8 cellular contexts compared by ENCODE assay signal in the genomic region with DNA sequence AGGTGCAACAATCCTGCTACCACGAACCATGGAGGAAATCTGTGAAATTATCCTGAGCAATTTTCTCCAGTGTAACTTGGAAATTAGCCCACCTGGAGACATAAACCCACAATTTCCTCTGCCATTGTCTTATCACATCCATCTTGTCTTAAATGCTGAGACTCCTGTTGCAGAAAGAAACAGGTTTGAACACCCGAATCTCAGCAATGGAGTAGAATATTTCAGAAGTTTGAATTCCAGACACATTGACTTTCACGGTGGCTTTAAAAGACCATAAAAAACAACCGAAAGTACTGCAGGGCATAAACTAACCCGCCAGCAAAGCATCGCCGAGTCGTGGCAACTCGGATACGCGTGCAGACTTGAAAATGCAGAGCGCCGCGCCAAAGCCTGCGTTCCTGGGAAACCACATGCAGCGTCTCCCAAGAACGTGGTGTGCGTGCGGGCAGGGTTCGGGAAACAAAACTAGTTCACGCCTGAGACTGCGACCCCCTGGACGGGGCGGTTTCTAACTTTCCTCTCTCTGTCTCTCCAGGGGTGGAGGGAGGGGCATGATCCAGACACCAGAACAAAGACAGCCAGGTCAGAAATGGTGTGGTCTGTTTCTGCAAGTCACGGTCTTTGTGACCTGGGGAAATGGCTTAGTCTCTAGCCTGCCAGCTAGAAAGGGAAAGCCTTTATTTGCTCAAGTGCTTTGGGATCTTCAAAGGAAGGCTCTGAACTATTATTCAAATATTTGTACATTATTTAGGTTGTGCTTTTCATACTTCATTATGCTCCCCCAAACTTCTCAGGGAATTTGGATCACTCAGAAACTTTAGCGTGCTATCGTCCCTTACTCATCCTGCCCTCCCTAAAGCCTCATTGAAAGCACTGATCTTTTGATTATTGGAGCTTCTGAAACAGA. TPM values are rescaled to one million over a fixed set of nuclear protein-coding genes. Genes with fewer than 3 reads are reported as not detected.
DNase-seq lines count a peak whose midpoint lies in the region; ATAC-seq and TF ChIP-seq lines count a peak whose summit lies in the region.

No MANE protein-coding gene starts in this region.

- TF ChIP-seq RAD21 in liver (IDR thresholded peaks at IDR 0.05) = no peak

- 8% methylated on average over 27 of the region's 27 CpGs for WGBS in liver

- H3K27me3 ChIP-seq in colonic mucosa (no peaks in the 10 kb centered on the region), liver (ENCODE audit: control insufficient read depth in 4 of 4, insufficient read depth in 4 of 4, low read length in 3 of 4) (no peaks in the 10 kb centered on the region)

- H3K4me1 ChIP-seq in colonic mucosa (peaks cover 4% of the 10 kb centered on the region), liver (ENCODE audit: control insufficient read depth in 4 of 4, insufficient read depth in 4 of 4, low read length in 3 of 4) (peaks cover 0 to 11% (median 7%) of the 10 kb centered on the region in 4 donors)

- H3K9me3 ChIP-seq in colonic mucosa = no peaks in the 10 kb centered on the region
- no peaks in the 10 kb centered on the region for H3K9me3 ChIP-seq in liver (ENCODE audit: control insufficient read depth in 4 of 4, low read length in 3 of 4)

- H3K4me3 ChIP-seq in colonic mucosa (peak overlapping the region; percentile 16), liver (ENCODE audit: low read depth in 1 of 3, low read length in 3 of 3) (peak overlapping the region; percentile 15 to 49 (median 46))

- no peaks in the 10 kb centered on the region for H3K36me3 ChIP-seq in colonic mucosa
- H3K36me3 ChIP-seq in liver (ENCODE audit: control insufficient read depth in 4 of 4, insufficient read depth in 3 of 4, low read depth in 1 of 4, low read length in 3 of 4) = no peaks in the 10 kb centered on the region

- TF ChIP-seq CTCF in colonic mucosa (IDR thresholded peaks at IDR 0.05) (no peak), liver (IDR thresholded peaks at IDR 0.05; ENCODE audit: low read depth, low read length, missing input control) (no peak)

- peak; percentile 43 to 48 for DNase-seq in NCI-H524 (lab: John Stamatoyannopoulos, UW)
- DNase-seq in NCI-H524 treated with DMSO at 0.1 percent for 48 hours (lab: John Stamatoyannopoulos, UW) = no peak
- DNase-seq in NCI-H2227 treated with DMSO at 0.1 percent for 48 hours (lab: John Stamatoyannopoulos, UW) = peak; percentile 10
- peak; percentile 44 for DNase-seq in colonic mucosa
- peak; percentile 57 for DNase-seq in superior temporal gyrus (ENCODE audit: extremely low spot score)
- DNase-seq in KG1 (lab: John Stamatoyannopoulos, UW) = no peak

- H3K27ac ChIP-seq in colonic mucosa (no peak overlapping the region), liver (ENCODE audit: low read depth in 1 of 2, low read length in 2 of 2) (no peak overlapping the region)

- intact Hi-C loops in colonic mucosa (cut with DNase I) = loop anchor here (10.0 kb wide), 1 partner anchor 60 kb away; no protein-coding TSS in a partner anchor

- ATAC-seq in GM21786 (IDR thresholded peaks at IDR 0.05; ENCODE audit: unreplicated experiment) = no peak

- H3K9ac ChIP-seq in colonic mucosa (ENCODE audit: low read depth in 2 of 2, low read length in 2 of 2) = peak overlapping the region in 1 of 2 donors; percentile 14
- no peak overlapping the region for H3K9ac ChIP-seq in liver (ENCODE audit: low read depth in 1 of 2, low read length in 2 of 2)

TF ChIP-seq in liver, 16 proteins besides CTCF, POLR2A, EP300 and RAD21:
- TF ChIP-seq HNF4G (IDR thresholded peaks at IDR 0.05) = no peak
- TF ChIP-seq NR2F2 (IDR thresholded peaks at IDR 0.05) = no peak
- no peak for TF ChIP-seq JUND (IDR thresholded peaks at IDR 0.05)
- TF ChIP-seq, protein P1, sequence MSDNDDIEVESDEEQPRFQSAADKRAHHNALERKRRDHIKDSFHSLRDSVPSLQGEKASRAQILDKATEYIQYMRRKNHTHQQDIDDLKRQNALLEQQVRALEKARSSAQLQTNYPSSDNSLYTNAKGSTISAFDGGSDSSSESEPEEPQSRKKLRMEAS (IDR thresholded peaks at IDR 0.05) = no peak
- no peak for TF ChIP-seq FOXA1 (IDR thresholded peaks at IDR 0.05)
- TF ChIP-seq FOXA2 (IDR thresholded peaks at IDR 0.05) = no peak
- no peak for TF ChIP-seq HNF4A (conservative IDR thresholded peaks at IDR 0.05)
- no peak for TF ChIP-seq EGR1 (IDR thresholded peaks at IDR 0.05; ENCODE audit: low read depth in 2 of 2)
- TF ChIP-seq, protein P2, sequence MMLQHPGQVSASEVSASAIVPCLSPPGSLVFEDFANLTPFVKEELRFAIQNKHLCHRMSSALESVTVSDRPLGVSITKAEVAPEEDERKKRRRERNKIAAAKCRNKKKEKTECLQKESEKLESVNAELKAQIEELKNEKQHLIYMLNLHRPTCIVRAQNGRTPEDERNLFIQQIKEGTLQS (IDR thresholded peaks at IDR 0.05) = no peak
- TF ChIP-seq, protein P3, sequence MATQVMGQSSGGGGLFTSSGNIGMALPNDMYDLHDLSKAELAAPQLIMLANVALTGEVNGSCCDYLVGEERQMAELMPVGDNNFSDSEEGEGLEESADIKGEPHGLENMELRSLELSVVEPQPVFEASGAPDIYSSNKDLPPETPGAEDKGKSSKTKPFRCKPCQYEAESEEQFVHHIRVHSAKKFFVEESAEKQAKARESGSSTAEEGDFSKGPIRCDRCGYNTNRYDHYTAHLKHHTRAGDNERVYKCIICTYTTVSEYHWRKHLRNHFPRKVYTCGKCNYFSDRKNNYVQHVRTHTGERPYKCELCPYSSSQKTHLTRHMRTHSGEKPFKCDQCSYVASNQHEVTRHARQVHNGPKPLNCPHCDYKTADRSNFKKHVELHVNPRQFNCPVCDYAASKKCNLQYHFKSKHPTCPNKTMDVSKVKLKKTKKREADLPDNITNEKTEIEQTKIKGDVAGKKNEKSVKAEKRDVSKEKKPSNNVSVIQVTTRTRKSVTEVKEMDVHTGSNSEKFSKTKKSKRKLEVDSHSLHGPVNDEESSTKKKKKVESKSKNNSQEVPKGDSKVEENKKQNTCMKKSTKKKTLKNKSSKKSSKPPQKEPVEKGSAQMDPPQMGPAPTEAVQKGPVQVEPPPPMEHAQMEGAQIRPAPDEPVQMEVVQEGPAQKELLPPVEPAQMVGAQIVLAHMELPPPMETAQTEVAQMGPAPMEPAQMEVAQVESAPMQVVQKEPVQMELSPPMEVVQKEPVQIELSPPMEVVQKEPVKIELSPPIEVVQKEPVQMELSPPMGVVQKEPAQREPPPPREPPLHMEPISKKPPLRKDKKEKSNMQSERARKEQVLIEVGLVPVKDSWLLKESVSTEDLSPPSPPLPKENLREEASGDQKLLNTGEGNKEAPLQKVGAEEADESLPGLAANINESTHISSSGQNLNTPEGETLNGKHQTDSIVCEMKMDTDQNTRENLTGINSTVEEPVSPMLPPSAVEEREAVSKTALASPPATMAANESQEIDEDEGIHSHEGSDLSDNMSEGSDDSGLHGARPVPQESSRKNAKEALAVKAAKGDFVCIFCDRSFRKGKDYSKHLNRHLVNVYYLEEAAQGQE (IDR thresholded peaks at IDR 0.05) = no peak
- no peak for TF ChIP-seq TAF1 (conservative IDR thresholded peaks at IDR 0.05)
- no peak for TF ChIP-seq SP1 (IDR thresholded peaks at IDR 0.05)

RNA-seq across cellular contexts. Expression of a gene that starts 26.9 kb away (rescaled TPM):
- total RNA-seq in colonic mucosa = 10 to 100 TPM; 13.3 to 13.6 TPM
- 1 to 10 TPM; 1.7 to 2.9 TPM for total RNA-seq in liver
- 1 to 10 TPM in 1 of 2 donors, under 1 TPM in 1; 0.78 to 2.3 TPM for polyA plus RNA-seq in liver

Comparison
In these comparisons a context has a peak if more than half of its experiments do, and no peak if none do; other contexts are left out.
1. DNase-seq: peak in NCI-H524 (2 of 2), NCI-H2227 treated with DMSO at 0.1 percent for 48 hours (single experiment), colonic mucosa (single experiment) and superior temporal gyrus (single experiment); none in NCI-H524 treated with DMSO at 0.1 percent for 48 hours (single experiment) and KG1 (single experiment).